In genomic region chr9:135268981-135269380, GRCh38 we compare ENCODE assay signal across 14 cellular contexts.
DNase-seq lines count a peak whose midpoint lies in the region; ATAC-seq and TF ChIP-seq lines count a peak whose summit lies in the region.
"Had no signal": no experiment of that assay in that cellular context is flagged by ENCODE, and none has a peak within 500 bp of the region (broad histone marks: within the 10 kb centered on the region; RNA-seq: fewer than 3 reads in every experiment).

No MANE protein-coding gene starts in this region.

- no peaks in the 10 kb centered on the region for H3K79me1 ChIP-seq in IMR-90 (ENCODE audit: low read depth in 1 of 2, low read length in 2 of 2)

- ATAC-seq in IMR-90 (ENCODE audit: low read depth) (no peak), left lung (peak; percentile 58)
- ATAC-seq in activated T-helper 17 cell treated with anti-CD3 and anti-CD28 coated beads, Interleukin-2, amount 50 U/mL, for 72 hours (replicated peaks): no peak
- ATAC-seq: A549 had no signal

- no peak overlapping the region for H2BK15ac ChIP-seq in IMR-90 (ENCODE audit: low read depth, low read length)

- H3K27ac ChIP-seq in IMR-90 (ENCODE audit: insufficient read depth, low read length) (no peak overlapping the region), left lung (no peak overlapping the region), thyroid gland (peak overlapping the region in 1 of 3 donors; percentile 24)
- H3K27ac ChIP-seq: A549 had no signal

- no peak overlapping the region for H2BK5ac ChIP-seq in IMR-90 (ENCODE audit: low read depth, low read length, poor library complexity, severe bottlenecking)

- CTCF ChIA-PET in IMR-90 (lab: Yijun Ruan, JAX): no interaction called here

- H3K27me3 ChIP-seq in IMR-90 (ENCODE audit: control insufficient read depth, insufficient read depth, low read length): no peaks in the 10 kb centered on the region
- peaks cover 0 to 71% of the 10 kb centered on the region in 2 donors for H3K27me3 ChIP-seq in left lung
- no peaks in the 10 kb centered on the region for H3K27me3 ChIP-seq in thyroid gland

- no peaks in the 10 kb centered on the region for H3K36me3 Mint-ChIP-seq in activated T-helper 17 cell treated with anti-CD3 and anti-CD28 coated beads, Interleukin-2, amount 50 U/mL, for 72 hours (ENCODE audit: low read depth)
- H3K36me3 Mint-ChIP-seq: CD4-positive, CD25-positive, alpha-beta regulatory T cell had no signal

- H3K27ac Mint-ChIP-seq in activated T-helper 17 cell treated with anti-CD3 and anti-CD28 coated beads, Interleukin-2, amount 50 U/mL, for 72 hours: no peak overlapping the region
- H3K27ac Mint-ChIP-seq: CD4-positive, CD25-positive, alpha-beta regulatory T cell; HFFc6 had no signal

- H3K4me2 ChIP-seq in IMR-90 (ENCODE audit: low read depth, low read length): no peak overlapping the region
- H3K4me2 ChIP-seq: A549 had no signal

- H3K18ac ChIP-seq in IMR-90 (ENCODE audit: low read depth, low read length): no peak overlapping the region

- no peak overlapping the region for H2BK120ac ChIP-seq in IMR-90 (ENCODE audit: low read depth, low read length)

- peak overlapping the region; percentile 68 for H2AK9ac ChIP-seq in IMR-90 (replicated peaks; ENCODE audit: low read depth, low read length, poor library complexity)

- POLR2A ChIA-PET in IMR-90 (lab: Charles Lee; ENCODE audit: unreplicated experiment): no interaction called here

- H3K4me1 ChIP-seq in IMR-90 (ENCODE audit: control insufficient read depth, insufficient read depth, low read length): no peaks in the 10 kb centered on the region
- H3K4me1 ChIP-seq in left lung: no peaks in the 10 kb centered on the region
- peaks cover 5 to 6% of the 10 kb centered on the region in 2 donors for H3K4me1 ChIP-seq in thyroid gland
- H3K4me1 ChIP-seq: A549, HAP-1 had no signal

- no peak overlapping the region for H2AK5ac ChIP-seq in IMR-90 (ENCODE audit: low read depth, low read length)

- in situ Hi-C loops in IMR-90 (cut with MboI; ENCODE audit: low sequenced_read_pairs): no loop called here

- DNase-seq in IMR-90 (no peak), SW480 (ENCODE audit: low spot score) (peak; percentile 70), left lung (no peak), thyroid gland (peak; percentile 64 to 79), T-helper 9 cell (no peak), NCI-H524 (lab: John Stamatoyannopoulos, UW) (no peak), NCI-H2081 (lab: John Stamatoyannopoulos, UW) (no peak)
- DNase-seq: CD4-positive, CD25-positive, alpha-beta regulatory T cell; DMS53; GF-D8; HFFc6 had no signal

- no peaks in the 10 kb centered on the region for H3K36me3 ChIP-seq in IMR-90 (ENCODE audit: control insufficient read depth, insufficient read depth, low read length)
- no peaks in the 10 kb centered on the region for H3K36me3 ChIP-seq in left lung
- no peaks in the 10 kb centered on the region for H3K36me3 ChIP-seq in thyroid gland
- H3K36me3 ChIP-seq: HAP-1 had no signal

- H2BK20ac ChIP-seq in IMR-90 (ENCODE audit: low read depth, low read length): no peak overlapping the region

- no peak overlapping the region for H3K4ac ChIP-seq in IMR-90 (ENCODE audit: low read depth, low read length)

- H4K5ac ChIP-seq in IMR-90 (ENCODE audit: low read depth, low read length): no peak overlapping the region

- no peak overlapping the region for H3K23ac ChIP-seq in IMR-90 (ENCODE audit: low read depth, low read length)

- H3K9me3 Mint-ChIP-seq in activated T-helper 17 cell treated with anti-CD3 and anti-CD28 coated beads, Interleukin-2, amount 50 U/mL, for 72 hours: no peaks in the 10 kb centered on the region
- H3K9me3 Mint-ChIP-seq: CD4-positive, CD25-positive, alpha-beta regulatory T cell had no signal

- no peaks in the 10 kb centered on the region for H3K9me1 ChIP-seq in IMR-90 (ENCODE audit: insufficient read depth, low read length)

- H3K4me3 ChIP-seq in IMR-90 (ENCODE audit: insufficient read depth, low read depth, low read length) (no peak overlapping the region), left lung (no peak overlapping the region), thyroid gland (replicated peaks in 1 of 3) (no peak overlapping the region)
- H3K4me3 ChIP-seq: A549, HAP-1 had no signal

- 70% methylated on average over 2 of the region's 6 CpGs; no CpG with 5 or more reads in 1 of the 2 experiments for WGBS in IMR-90 (ENCODE audit: extremely low coverage in 2 of 2, insufficient read length in 1 of 2), 2 experiments
- 64 to 82% methylated on average over 3 to 6 of the region's 6 CpGs for WGBS in thyroid gland, 2 donors

- no peak for TF ChIP-seq POLR2A in IMR-90 (IDR thresholded peaks at IDR 0.05; ENCODE audit: low read depth, low read length)
- TF ChIP-seq POLR2A in thyroid gland (IDR thresholded peaks at IDR 0.05): no peak

- no peaks in the 10 kb centered on the region for H4K20me1 ChIP-seq in IMR-90 (ENCODE audit: insufficient read depth, low read length)

- no peak overlapping the region for H4K8ac ChIP-seq in IMR-90 (ENCODE audit: low read depth in 2 of 2, low read length in 2 of 2)

- no peak overlapping the region for H3K9ac ChIP-seq in IMR-90 (ENCODE audit: low read depth, low read length)

- no peak overlapping the region for H4K91ac ChIP-seq in IMR-90 (ENCODE audit: insufficient read depth, low read depth, low read length)

- no peak overlapping the region for H2AFZ ChIP-seq in IMR-90 (replicated peaks; ENCODE audit: low read length, poor library complexity)

- no peaks in the 10 kb centered on the region for H3K4me1 Mint-ChIP-seq in activated T-helper 17 cell treated with anti-CD3 and anti-CD28 coated beads, Interleukin-2, amount 50 U/mL, for 72 hours

- TF ChIP-seq CTCF in IMR-90 (conservative IDR thresholded peaks at IDR 0.05; ENCODE audit: low read depth, low read length) (no peak), left lung (IDR thresholded peaks at IDR 0.05) (no peak), thyroid gland (IDR thresholded peaks at IDR 0.05) (no peak)

- intact Hi-C loops in IMR-90 (cut with micrococcal nuclease): no loop called here
- intact Hi-C loops in left lung (cut with DNase I): no loop called here
- intact Hi-C loops in thyroid gland (cut with DNase I): no loop called here

- peaks cover 9% of the 10 kb centered on the region for H3K27me3 Mint-ChIP-seq in activated T-helper 17 cell treated with anti-CD3 and anti-CD28 coated beads, Interleukin-2, amount 50 U/mL, for 72 hours

- no peak for TF ChIP-seq RAD21 in IMR-90 (IDR thresholded peaks at IDR 0.05; ENCODE audit: low read length)

- BruUV-seq in IMR-90 (replicated peaks; lab: Mats Ljungman, UMichigan): no TSS peak

- no peak overlapping the region for H3K4me3 Mint-ChIP-seq in activated T-helper 17 cell treated with anti-CD3 and anti-CD28 coated beads, Interleukin-2, amount 50 U/mL, for 72 hours
- H3K4me3 Mint-ChIP-seq: CD4-positive, CD25-positive, alpha-beta regulatory T cell; HFFc6 had no signal

- H3K9me3 ChIP-seq in IMR-90 (ENCODE audit: control insufficient read depth, insufficient read depth, low read length) (peaks cover 57% of the 10 kb centered on the region), left lung (no peaks in the 10 kb centered on the region), thyroid gland (no peaks in the 10 kb centered on the region)
- H3K9me3 ChIP-seq: A549, HAP-1 had no signal

- dilution Hi-C loops in IMR-90 (cut with HindIII; ENCODE audit: low sequenced_read_pairs, unreplicated experiment): no loop called here

- no peak overlapping the region for H3K14ac ChIP-seq in IMR-90 (replicated peaks; ENCODE audit: low read depth, low read length)

- no peak overlapping the region for H3K56ac ChIP-seq in IMR-90 (ENCODE audit: extremely low read depth, insufficient read depth, low read length)

TF ChIP-seq in IMR-90, 13 proteins besides CTCF, POLR2A, EP300 and RAD21:
- no peak for TF ChIP-seq ELK1 (IDR thresholded peaks at IDR 0.05; ENCODE audit: borderline replicate concordance, low read depth, low read length)
- no peak for TF ChIP-seq SMC3 (IDR thresholded peaks at IDR 0.05; ENCODE audit: low read depth, low read length)
- TF ChIP-seq FOS (IDR thresholded peaks at IDR 0.05; ENCODE audit: low read depth, low read length): no peak
- no peak for TF ChIP-seq MAFK (IDR thresholded peaks at IDR 0.05; ENCODE audit: low read depth, low read length)
- no peak for TF ChIP-seq MAZ (IDR thresholded peaks at IDR 0.05; ENCODE audit: borderline replicate concordance, low read depth, low read length)
- no peak for TF ChIP-seq USF2 (IDR thresholded peaks at IDR 0.05; ENCODE audit: low read depth, low read length)
- no peak for TF ChIP-seq CEBPB (IDR thresholded peaks at IDR 0.05; ENCODE audit: low read depth, low read length)
- no peak for TF ChIP-seq MXI1 (IDR thresholded peaks at IDR 0.05; ENCODE audit: borderline replicate concordance, low read depth, low read length)

Comparison
In these comparisons a context has a peak if more than half of its experiments do, and no peak if none do; other contexts are left out.
1. DNase-seq: peak in SW480 (single experiment) and thyroid gland (2 of 2); none in IMR-90 (single experiment), left lung (0 of 2), T-helper 9 cell (single experiment), NCI-H524 (0 of 2) and NCI-H2081 (0 of 2).